8 cellular contexts compared by ENCODE assay signal in genomic region chr12:53452159-53453077, GRCh38. TPM values are rescaled to one million over a fixed set of nuclear protein-coding genes. Genes with fewer than 3 reads are reported as not detected.
DNase-seq lines count a peak whose midpoint lies in the region; ATAC-seq and TF ChIP-seq lines count a peak whose summit lies in the region.

No MANE protein-coding gene starts in this region.

- H3K27me3 Mint-ChIP-seq in endodermal cell (ENCODE audit: insufficient read depth), result no peaks in the 10 kb centered on the region

- H3K36me3 ChIP-seq in endodermal cell (ENCODE audit: control insufficient read depth, insufficient read depth, low read length) (peaks cover 51% of the 10 kb centered on the region), mesodermal cell (ENCODE audit: control insufficient read depth, insufficient read depth, low read length) (peaks cover 52% of the 10 kb centered on the region)

- peak; percentile 31 for ATAC-seq in HG03432 (IDR thresholded peaks at IDR 0.05; ENCODE audit: unreplicated experiment)

- 0% methylated on average over 7 to 48 of the region's 82 CpGs for WGBS in endodermal cell (ENCODE audit: insufficient coverage in 1 of 2, insufficient read length in 1 of 2), 2 experiments
- WGBS in mesodermal cell (ENCODE audit: insufficient coverage in 2 of 2), 2 experiments, result 0% methylated on average over 19 to 24 of the region's 82 CpGs

- H3K9me3 Mint-ChIP-seq in endodermal cell, result no peaks in the 10 kb centered on the region

- H3K27me3 ChIP-seq in endodermal cell (ENCODE audit: control insufficient read depth, insufficient read depth, low read length, poor library complexity, severe bottlenecking), result no peaks in the 10 kb centered on the region

- peak; percentile 54 for TF ChIP-seq CTCF in endodermal cell (conservative IDR thresholded peaks at IDR 0.05)

- H3K4me1 Mint-ChIP-seq in endodermal cell, result peaks cover 33% of the 10 kb centered on the region

- H3K27ac ChIP-seq in endodermal cell (ENCODE audit: low read depth, low read length) (peak overlapping the region; percentile 99), mesodermal cell (ENCODE audit: low read depth, low read length, severe bottlenecking) (peak overlapping the region; percentile 98)

- H3K4me3 ChIP-seq in endodermal cell (ENCODE audit: low read length) (peak overlapping the region; percentile 100), mesodermal cell (ENCODE audit: extremely low read depth, insufficient read depth, low read length, poor library complexity, severe bottlenecking) (peak overlapping the region; percentile 91)

- peak overlapping the region; percentile 99 for H3K9ac ChIP-seq in endodermal cell (ENCODE audit: extremely low read depth, low read length, poor library complexity, severe bottlenecking)

- DNase-seq in GDM1 (lab: John Stamatoyannopoulos, UW) (peak; percentile 70), NCI-H82 treated with DMSO at 0.1 percent for 48 hours (lab: John Stamatoyannopoulos, UW; ENCODE audit: unreplicated experiment) (peak; percentile 18), endodermal cell (peak; percentile 96), SKM-1 treated with dmso at 0.1 percent for 144 hours (lab: John Stamatoyannopoulos, UW; ENCODE audit: unreplicated experiment) (no peak)
- DNase-seq in activated CD8-positive, alpha-beta memory T cell treated with anti-CD3 and anti-CD28 coated beads, Interleukin-2, amount 50 U/mL, for 4 hours, result peak; percentile 79
- DNase-seq in stimulated activated CD8-positive, alpha-beta memory T cell treated with anti-CD3 and anti-CD28 coated beads, Interleukin-12 subunit alpha, Interleukin-12 subunit beta, amount 100 ng/mL, for 4 hours (ENCODE audit: low read depth), result peak; percentile 75

- H3K4me1 ChIP-seq in endodermal cell (ENCODE audit: control insufficient read depth, insufficient read depth, low read length) (peaks cover 11% of the 10 kb centered on the region), mesodermal cell (ENCODE audit: control insufficient read depth, insufficient read depth, low read length, poor library complexity, severe bottlenecking) (peaks cover 6% of the 10 kb centered on the region)

- H3K9me3 ChIP-seq in endodermal cell (ENCODE audit: control insufficient read depth, low read length) (no peaks in the 10 kb centered on the region), mesodermal cell (ENCODE audit: control insufficient read depth, low read length) (no peaks in the 10 kb centered on the region)

- H3K36me3 Mint-ChIP-seq in endodermal cell (ENCODE audit: low read depth), result peaks cover 52% of the 10 kb centered on the region

- H3K27ac Mint-ChIP-seq in endodermal cell, result peak overlapping the region; percentile 100

- H3K4me3 Mint-ChIP-seq in endodermal cell, result peak overlapping the region; percentile 92

RNA-seq across cellular contexts. Expression of gene PCBP2, which starts 0.5 kb away (rescaled TPM):
- 1,000 to 10,000 TPM; 1,281 to 1,338 TPM for total RNA-seq in endodermal cell
- 1,028 TPM for polyA plus RNA-seq in endodermal cell (2013, experiment 1 of 2)
- polyA plus RNA-seq in endodermal cell (2013, experiment 2 of 2), result 890 TPM
- 826 TPM for polyA plus RNA-seq in mesodermal cell (2013, experiment 1 of 2)
- 812 TPM for polyA plus RNA-seq in mesodermal cell (2013, experiment 2 of 2)

RNA-seq across cellular contexts. Expression of gene PRR13, which starts 10.9 kb away (rescaled TPM):
- 100 to 1,000 TPM; 184 to 209 TPM for total RNA-seq in endodermal cell
- polyA plus RNA-seq in endodermal cell (2013, experiment 1 of 2), result 101 TPM
- 95.7 TPM for polyA plus RNA-seq in endodermal cell (2013, experiment 2 of 2)
- polyA plus RNA-seq in mesodermal cell (2013, experiment 1 of 2), result 99.2 TPM
- 98.1 TPM for polyA plus RNA-seq in mesodermal cell (2013, experiment 2 of 2)

RNA-seq across cellular contexts. Expression of gene AMHR2, which starts 28.8 kb away (rescaled TPM):
- 10 to 100 TPM; 17.1 to 23.6 TPM for total RNA-seq in endodermal cell
- 2.5 TPM for polyA plus RNA-seq in endodermal cell (2013, experiment 1 of 2)
- 3.4 TPM for polyA plus RNA-seq in endodermal cell (2013, experiment 2 of 2)
- 5.8 TPM for polyA plus RNA-seq in mesodermal cell (2013, experiment 1 of 2)
- 4.4 TPM for polyA plus RNA-seq in mesodermal cell (2013, experiment 2 of 2)

RNA-seq across cellular contexts. Expression of gene MAP3K12, which starts 46.8 kb away (rescaled TPM):
- 1 to 10 TPM; 5.5 to 8.1 TPM for total RNA-seq in endodermal cell
- polyA plus RNA-seq in endodermal cell (2013, experiment 1 of 2), result 27.5 TPM
- polyA plus RNA-seq in endodermal cell (2013, experiment 2 of 2), result 21.6 TPM
- polyA plus RNA-seq in mesodermal cell (2013, experiment 1 of 2), result 24.9 TPM
- polyA plus RNA-seq in mesodermal cell (2013, experiment 2 of 2), result 22.2 TPM

RNA-seq across cellular contexts. Expression of gene TARBP2, which starts 48.7 kb away (rescaled TPM):
- total RNA-seq in endodermal cell, result 10 to 100 TPM; 48.4 to 60.3 TPM
- 60.9 TPM for polyA plus RNA-seq in endodermal cell (2013, experiment 1 of 2)
- polyA plus RNA-seq in endodermal cell (2013, experiment 2 of 2), result 51.7 TPM
- polyA plus RNA-seq in mesodermal cell (2013, experiment 1 of 2), result 48.7 TPM
- polyA plus RNA-seq in mesodermal cell (2013, experiment 2 of 2), result 44.7 TPM
